In the genomic region with DNA sequence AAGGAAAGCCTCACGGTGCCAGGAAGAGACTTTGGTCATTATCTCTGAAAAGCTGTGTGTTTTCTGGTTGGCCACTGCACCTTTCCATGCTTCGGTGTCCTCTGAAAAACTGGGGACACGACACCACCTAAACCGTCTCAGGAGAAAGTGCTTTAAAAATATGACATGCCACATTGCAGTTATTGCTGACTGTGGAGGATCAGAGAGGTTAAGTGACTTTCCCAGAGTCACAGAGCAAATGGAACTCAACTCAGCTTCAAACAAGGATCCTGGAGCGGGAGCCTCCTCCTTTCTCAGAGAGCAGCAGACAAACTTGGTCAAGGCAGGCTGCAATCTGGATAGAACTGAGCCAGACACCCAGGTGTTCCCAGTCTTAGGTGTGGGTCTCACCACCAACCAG, we compare ENCODE assay signal across 22 cellular contexts. TPM values are rescaled to one million over a fixed set of nuclear protein-coding genes. Genes with fewer than 3 reads are reported as not detected.
DNase-seq lines count a peak whose midpoint lies in the region; ATAC-seq and TF ChIP-seq lines count a peak whose summit lies in the region.
"Had no signal": no experiment of that assay in that cellular context is flagged by ENCODE, and none has a peak within 500 bp of the region (broad histone marks: within the 10 kb centered on the region; RNA-seq: fewer than 3 reads in every experiment).

No MANE protein-coding gene starts in this region.

- TF ChIP-seq CTCF in cardiac muscle cell (IDR thresholded peaks at IDR 0.05; ENCODE audit: low read depth, low read length): no peak
- TF ChIP-seq CTCF in right atrium auricular region (IDR thresholded peaks at IDR 0.05): no peak
- no peak for TF ChIP-seq CTCF in gastrocnemius medialis (IDR thresholded peaks at IDR 0.05 in 4 of 5, conservative IDR thresholded peaks at IDR 0.05 in 1 of 5)
- TF ChIP-seq CTCF in transverse colon (IDR thresholded peaks at IDR 0.05): no peak

- TF ChIP-seq EP300 in transverse colon (IDR thresholded peaks at IDR 0.05; ENCODE audit: low read depth): no peak

- in situ Hi-C loops in gastrocnemius medialis (cut with MboI; ENCODE audit: low sequenced_read_pairs in 4 of 4): no loop called here
- in situ Hi-C loops in transverse colon (cut with MboI; ENCODE audit: low pct_ligation_motif_present in 1 of 4, low pct_unique_long_range_greater_than_20kb in 1 of 4, low sequenced_read_pairs in 3 of 4): no loop called here

- no peaks in the 10 kb centered on the region for H3K36me3 ChIP-seq in cardiac muscle cell
- H3K36me3 ChIP-seq in right atrium auricular region: peaks cover 16% of the 10 kb centered on the region
- peaks cover 0 to 5% of the 10 kb centered on the region in 2 donors for H3K36me3 ChIP-seq in gastrocnemius medialis
- H3K36me3 ChIP-seq in transverse colon: no peaks in the 10 kb centered on the region
- H3K36me3 ChIP-seq: BLaER1 had no signal

- H3K27me3 ChIP-seq in cardiac muscle cell (no peaks in the 10 kb centered on the region), right atrium auricular region (no peaks in the 10 kb centered on the region), right cardiac atrium (ENCODE audit: control insufficient read depth, insufficient read depth) (no peaks in the 10 kb centered on the region), gastrocnemius medialis (no peaks in the 10 kb centered on the region), transverse colon (no peaks in the 10 kb centered on the region)
- H3K27me3 ChIP-seq: BLaER1 had no signal

- ATAC-seq in left cardiac atrium: no peak
- no peak for ATAC-seq in left ventricle myocardium superior
- ATAC-seq in right cardiac atrium: no peak
- no peak for ATAC-seq in gastrocnemius medialis

- H3K4me1 ChIP-seq in cardiac muscle cell (ENCODE audit: low read depth) (peaks cover 30% of the 10 kb centered on the region), right atrium auricular region (peaks cover 0 to 62% of the 10 kb centered on the region in 2 donors), right cardiac atrium (ENCODE audit: control insufficient read depth, insufficient read depth, low read length) (peaks cover 8% of the 10 kb centered on the region), gastrocnemius medialis (peaks cover 46 to 48% of the 10 kb centered on the region in 2 donors), transverse colon (no peaks in the 10 kb centered on the region)

- WGBS in right cardiac atrium: 83% methylated on average over 5 of the region's 5 CpGs
- 90% methylated on average over 5 of the region's 5 CpGs; no CpG with 5 or more reads in 1 of the 2 donors for WGBS in transverse colon (ENCODE audit: low coverage in 1 of 2), 2 donors

- H3K27ac ChIP-seq in cardiac muscle cell (peak overlapping the region; percentile 65), right atrium auricular region (peak overlapping the region; percentile 82 to 89), right cardiac atrium (ENCODE audit: low read length) (peak overlapping the region; percentile 61), gastrocnemius medialis (peak overlapping the region; percentile 93 to 97 (median 96)), transverse colon (no peak overlapping the region)
- H3K27ac ChIP-seq: 22Rv1, BLaER1, GM23248, HL-60 had no signal

- H3K4me3 ChIP-seq in cardiac muscle cell (no peak overlapping the region), right atrium auricular region (no peak overlapping the region), right cardiac atrium (ENCODE audit: low read length) (no peak overlapping the region), gastrocnemius medialis (no peak overlapping the region), transverse colon (no peak overlapping the region)
- H3K4me3 ChIP-seq: BLaER1, GM23248 had no signal

- intact Hi-C loops in left cardiac atrium (cut with DNase I) (no loop called here), left ventricle myocardium superior (cut with micrococcal nuclease) (no loop called here), right cardiac atrium (cut with DNase I) (no loop called here), gastrocnemius medialis (cut with DNase I; ENCODE audit: low total_unique reads) (no loop called here), posterior vena cava (cut with DNase I) (no loop called here), transverse colon (cut with DNase I; ENCODE audit: low total_unique reads) (no loop called here)

- no peak for DNase-seq in cardiac muscle cell (ENCODE audit: low read depth in 1 of 2, low spot score in 1 of 2)
- no peak for DNase-seq in left cardiac atrium
- DNase-seq in right atrium auricular region (ENCODE audit: low spot score): no peak
- DNase-seq in left ventricle myocardium superior: no peak
- DNase-seq in right cardiac atrium: no peak
- no peak for DNase-seq in gastrocnemius medialis
- no peak for DNase-seq in posterior vena cava (ENCODE audit: low spot score)
- DNase-seq in transverse colon: no peak
- DNase-seq: CD4-positive, alpha-beta memory T cell; DMS153; DMS79; GDM1; GM23248; HCEC 1CT; HFFc6 had no signal

- H3K9me3 ChIP-seq in cardiac muscle cell (ENCODE audit: low read depth) (no peaks in the 10 kb centered on the region), right atrium auricular region (no peaks in the 10 kb centered on the region), right cardiac atrium (ENCODE audit: control insufficient read depth, low read length) (no peaks in the 10 kb centered on the region), gastrocnemius medialis (no peaks in the 10 kb centered on the region), transverse colon (no peaks in the 10 kb centered on the region)
- H3K9me3 ChIP-seq: BLaER1 had no signal

- TF ChIP-seq POLR2A in gastrocnemius medialis (IDR thresholded peaks at IDR 0.05) (no peak), transverse colon (IDR thresholded peaks at IDR 0.05) (no peak)

RNA-seq across cellular contexts. Expression of a gene that starts 13.8 kb away (rescaled TPM):
- total RNA-seq in cardiac muscle cell (0.70 and 0.71 TPM in 2 replicates), left cardiac atrium (100 to 1,000 TPM; 160 to 224 TPM), right atrium auricular region (100 to 1,000 TPM in 1 of 2 donors, 10 to 100 TPM in 1; 98.7 to 241 TPM), left ventricle myocardium superior (409 TPM), right cardiac atrium (100 to 1,000 TPM; 202 to 292 (median 241) TPM), gastrocnemius medialis (100 to 1,000 TPM; 114 to 266 (median 184) TPM), posterior vena cava (1 to 10 TPM in 1 of 2 donors, under 1 TPM in 1; 0.83 to 1.2 TPM), transverse colon (1 to 10 TPM in 3 of 4 donors, under 1 TPM in 1; 0.60 to 7.5 (median 3.0) TPM)
- polyA plus RNA-seq in cardiac muscle cell (0.51 TPM in 1 of 2 replicates, not detected in the other), right cardiac atrium (258 TPM)
- total RNA-seq: A673; CD4-positive, alpha-beta memory T cell had no signal
- polyA plus RNA-seq: AG04450; CD14-positive monocyte; CD4-positive, alpha-beta memory T cell had no signal

RNA-seq across cellular contexts. Expression of a gene that starts 44.8 kb away (rescaled TPM):
- total RNA-seq in cardiac muscle cell: 0.11 TPM in 1 of 2 replicates, not detected in the other
- not detected in 2 replicates for polyA plus RNA-seq in cardiac muscle cell
- under 1 TPM; 0.09 to 0.26 TPM for total RNA-seq in left cardiac atrium
- under 1 TPM; 0.15 to 0.24 TPM for total RNA-seq in right atrium auricular region
- 0.22 TPM for total RNA-seq in left ventricle myocardium superior
- total RNA-seq in right cardiac atrium: under 1 TPM; 0.28 to 0.51 (median 0.30) TPM
- 0.29 TPM for polyA plus RNA-seq in right cardiac atrium
- under 1 TPM in 1 of 4 donors, not detected in 3; 0.36 TPM for total RNA-seq in gastrocnemius medialis
- total RNA-seq in posterior vena cava: under 1 TPM in 1 of 2 donors, not detected in 1; 0.10 TPM
- total RNA-seq in transverse colon: 10 to 100 TPM in 3 of 4 donors, 1 to 10 TPM in 1; 4.4 to 29.2 (median 27.3) TPM
- total RNA-seq: CD4-positive, alpha-beta memory T cell; Daoy; GM23248; HFFc6 had no signal
- polyA plus RNA-seq: AG04450; CD14-positive monocyte; CD4-positive, alpha-beta memory T cell had no signal

Comparison
In these comparisons a context has a peak if more than half of its experiments do, and no peak if none do; other contexts are left out.
1. RNA of a gene that starts 13.8 kb away (total RNA-seq): 409 TPM in left ventricle myocardium superior (single experiment), 202 to 292 TPM in right cardiac atrium, 98.7 to 241 TPM in right atrium auricular region, 160 to 224 TPM in left cardiac atrium and 114 to 266 TPM in gastrocnemius medialis; 0.60 to 7.5 TPM in transverse colon, 0.83 to 1.2 TPM in posterior vena cava and 0.70 to 0.71 TPM in cardiac muscle cell; every median in the first group is over 10 times any median in the second.
2. H3K27ac ChIP-seq: peak in cardiac muscle cell (single experiment), right atrium auricular region (2 of 2), right cardiac atrium (single experiment) and gastrocnemius medialis (4 of 4); none in transverse colon (0 of 4).